Comparison of ENCODE assay signal across 29 cellular contexts in genomic region chr12:61706783-61707182, GRCh38.
"Had no signal": no experiment of that assay in that cellular context is flagged by ENCODE, and none has a peak within 500 bp of the region (broad histone marks: within the 10 kb centered on the region; RNA-seq: fewer than 3 reads in every experiment).

No MANE protein-coding gene starts in this region.

- H3K9me3 ChIP-seq: stomach, suprapubic skin, testis, thoracic aorta, thyroid gland, tibial artery, tibial nerve, transverse colon, upper lobe of left lung, upper lobe of right lung, uterus, vagina had no signal

- DNase-seq: stimulated activated CD4-positive, alpha-beta T cell treated with anti-CD3 and anti-CD28 coated beads, Interleukin-2, amount 100 ng/mL, for 48 hours; stimulated activated CD4-positive, alpha-beta T cell treated with anti-CD3 and anti-CD28 coated beads, Interleukin-4, amount 100 ng/mL, for 1 hour; stimulated activated CD4-positive, alpha-beta T cell treated with anti-CD3 and anti-CD28 coated beads, Interleukin-4, amount 100 ng/mL, for 24 hours; stimulated activated CD4-positive, alpha-beta T cell treated with anti-CD3 and anti-CD28 coated beads, Interleukin-4, amount 100 ng/mL, for 4 hours; stimulated activated CD8-positive, alpha-beta memory T cell treated with anti-CD3 and anti-CD28 coated beads, Interleukin-4, amount 100 ng/mL, for 48 hours; stimulated activated naive B cell treated with anti-CD40 and anti-IgM and Interleukin-4, amounts not matched to agents 10 μg/mL and 1 μg/mL and 100 μg/mL, for 72 hours; stimulated activated naive CD4-positive, alpha-beta T cell; stimulated activated naive CD4-positive, alpha-beta T cell treated with Interleukin-2 at 50 U/mL for 16 hours; stimulated activated naive CD8-positive, alpha-beta T cell treated with anti-CD3 and anti-CD28 coated beads, Interleukin-15, amount 100 ng/mL, for 72 hours; stimulated activated naive CD8-positive, alpha-beta T cell treated with anti-CD3 and anti-CD28 coated beads, Interleukin-15, Interleukin-2, amounts not matched to agents 100 U/mL and 50 U/mL, for 24 hours; stomach; substantia nigra; testis; thyroid gland; tibial artery; transverse colon; trophoblast cell; upper lobe of left lung; upper lobe of right lung; uterus had no signal

- H3K9me3 Mint-ChIP-seq: stimulated activated naive CD8-positive, alpha-beta T cell treated with anti-CD3 and anti-CD28 coated beads, Interleukin-15, amount 100 ng/mL, for 72 hours; stimulated activated naive CD8-positive, alpha-beta T cell treated with anti-CD3 and anti-CD28 coated beads, Interleukin-15, Interleukin-2, amounts not matched to agents 100 ng/mL and 50 ng/mL, for 24 hours; type B pancreatic cell had no signal

- H3K36me3 ChIP-seq: stomach, suprapubic skin, thoracic aorta, thyroid gland, tibial artery, tibial nerve, transverse colon, upper lobe of left lung, upper lobe of right lung, uterus, vagina had no signal

- H3K36me3 Mint-ChIP-seq: stimulated activated effector memory CD8-positive, alpha-beta T cell treated with anti-CD3 and anti-CD28 coated beads, Interleukin-12 subunit alpha, Interleukin-12 subunit beta, amount 100 ng/mL, for 72 hours; stimulated activated memory B cell treated with anti-CD40 and anti-IgM and Interleukin-4, amounts not matched to agents 10 μg/mL and 1 μg/mL and 100 μg/mL, for 72 hours; stimulated activated naive B cell treated with anti-CD40 and anti-IgM and Interleukin-4, amounts not matched to agents 10 μg/mL and 1 μg/mL and 100 μg/mL, for 72 hours; type B pancreatic cell had no signal

- H3K27ac ChIP-seq: stomach, suprapubic skin, testis, thoracic aorta, thyroid gland, tibial artery, tibial nerve, transverse colon, upper lobe of left lung, upper lobe of right lung, uterus, vagina had no signal

- ATAC-seq: stimulated activated effector memory CD8-positive, alpha-beta T cell treated with anti-CD3 and anti-CD28 coated beads, Interleukin-12 subunit alpha, Interleukin-12 subunit beta, amount 100 ng/mL, for 72 hours; stimulated activated memory B cell treated with anti-CD40 and anti-IgM and Interleukin-4, amounts not matched to agents 10 μg/mL and 1 μg/mL and 100 μg/mL, for 72 hours; stimulated activated naive B cell treated with anti-CD40 and anti-IgM and Interleukin-4, amounts not matched to agents 10 μg/mL and 1 μg/mL and 100 μg/mL, for 72 hours; stimulated activated naive CD8-positive, alpha-beta T cell treated with anti-CD3 and anti-CD28 coated beads, Interleukin-15, amount 100 ng/mL, for 72 hours; stimulated activated naive CD8-positive, alpha-beta T cell treated with anti-CD3 and anti-CD28 coated beads, Interleukin-15, Interleukin-2, amounts not matched to agents 100 U/mL and 50 U/mL, for 24 hours; upper lobe of right lung had no signal

- H3K4me3 Mint-ChIP-seq: stimulated activated effector memory CD8-positive, alpha-beta T cell treated with anti-CD3 and anti-CD28 coated beads, Interleukin-12 subunit alpha, Interleukin-12 subunit beta, amount 100 ng/mL, for 72 hours; stimulated activated memory B cell treated with anti-CD40 and anti-IgM and Interleukin-4, amounts not matched to agents 10 μg/mL and 1 μg/mL and 100 μg/mL, for 72 hours; stimulated activated naive B cell treated with anti-CD40 and anti-IgM and Interleukin-4, amounts not matched to agents 10 μg/mL and 1 μg/mL and 100 μg/mL, for 72 hours; stimulated activated naive CD8-positive, alpha-beta T cell treated with anti-CD3 and anti-CD28 coated beads, Interleukin-15, amount 100 ng/mL, for 72 hours; stimulated activated naive CD8-positive, alpha-beta T cell treated with anti-CD3 and anti-CD28 coated beads, Interleukin-15, Interleukin-2, amounts not matched to agents 100 ng/mL and 50 ng/mL, for 24 hours; type B pancreatic cell had no signal

- H3K27me3 ChIP-seq: stomach, suprapubic skin, testis, thyroid gland, tibial artery, tibial nerve, transverse colon, upper lobe of left lung, upper lobe of right lung, uterus, vagina had no signal

- FAIRE-seq: urothelium cell line had no signal

- H3K4me1 Mint-ChIP-seq: stimulated activated effector memory CD8-positive, alpha-beta T cell treated with anti-CD3 and anti-CD28 coated beads, Interleukin-12 subunit alpha, Interleukin-12 subunit beta, amount 100 ng/mL, for 72 hours; stimulated activated memory B cell treated with anti-CD40 and anti-IgM and Interleukin-4, amounts not matched to agents 10 μg/mL and 1 μg/mL and 100 μg/mL, for 72 hours; stimulated activated naive B cell treated with anti-CD40 and anti-IgM and Interleukin-4, amounts not matched to agents 10 μg/mL and 1 μg/mL and 100 μg/mL, for 72 hours; stimulated activated naive CD8-positive, alpha-beta T cell treated with anti-CD3 and anti-CD28 coated beads, Interleukin-15, amount 100 ng/mL, for 72 hours had no signal

- H3K27me3 Mint-ChIP-seq: stimulated activated memory B cell treated with anti-CD40 and anti-IgM and Interleukin-4, amounts not matched to agents 10 μg/mL and 1 μg/mL and 100 μg/mL, for 72 hours; stimulated activated naive B cell treated with anti-CD40 and anti-IgM and Interleukin-4, amounts not matched to agents 10 μg/mL and 1 μg/mL and 100 μg/mL, for 72 hours; stimulated activated naive CD8-positive, alpha-beta T cell treated with anti-CD3 and anti-CD28 coated beads, Interleukin-15, amount 100 ng/mL, for 72 hours; stimulated activated naive CD8-positive, alpha-beta T cell treated with anti-CD3 and anti-CD28 coated beads, Interleukin-15, Interleukin-2, amounts not matched to agents 100 ng/mL and 50 ng/mL, for 24 hours; type B pancreatic cell had no signal

- H3K4me1 ChIP-seq: stomach, suprapubic skin, testis, thyroid gland, tibial nerve, transverse colon, upper lobe of left lung, upper lobe of right lung, uterus, vagina had no signal

- H3K4me3 ChIP-seq: stomach, suprapubic skin, testis, thoracic aorta, thyroid gland, tibial artery, tibial nerve, transverse colon, upper lobe of left lung, upper lobe of right lung, uterus, vagina had no signal

- H3K27ac Mint-ChIP-seq: stimulated activated effector memory CD8-positive, alpha-beta T cell treated with anti-CD3 and anti-CD28 coated beads, Interleukin-12 subunit alpha, Interleukin-12 subunit beta, amount 100 ng/mL, for 72 hours; stimulated activated memory B cell treated with anti-CD40 and anti-IgM and Interleukin-4, amounts not matched to agents 10 μg/mL and 1 μg/mL and 100 μg/mL, for 72 hours; stimulated activated naive B cell treated with anti-CD40 and anti-IgM and Interleukin-4, amounts not matched to agents 10 μg/mL and 1 μg/mL and 100 μg/mL, for 72 hours; stimulated activated naive CD8-positive, alpha-beta T cell treated with anti-CD3 and anti-CD28 coated beads, Interleukin-15, amount 100 ng/mL, for 72 hours; stimulated activated naive CD8-positive, alpha-beta T cell treated with anti-CD3 and anti-CD28 coated beads, Interleukin-15, Interleukin-2, amounts not matched to agents 100 ng/mL and 50 ng/mL, for 24 hours; type B pancreatic cell had no signal
